In genomic region chr17:45149669-45150603, GRCh38 we compare ENCODE assay signal across 8 cellular contexts.
A peak's percentile ranks its signal among the peaks of the same experiment; 100 is the strongest.
DNase-seq lines count a peak whose midpoint lies in the region; ATAC-seq and TF ChIP-seq lines count a peak whose summit lies in the region.

No MANE protein-coding gene starts in this region.

- no peaks in the 10 kb centered on the region for H3K9me3 Mint-ChIP-seq in memory B cell
- no peaks in the 10 kb centered on the region for H3K9me3 Mint-ChIP-seq in stimulated activated naive CD8-positive, alpha-beta T cell treated with anti-CD3 and anti-CD28 coated beads, Interleukin-15, amount 100 ng/mL, for 72 hours

- no peaks in the 10 kb centered on the region for H3K36me3 ChIP-seq in MM.1S (replicated peaks; ENCODE audit: insufficient read depth, low read length)
- no peaks in the 10 kb centered on the region for H3K36me3 ChIP-seq in effector memory CD4-positive, alpha-beta T cell (ENCODE audit: control insufficient read depth, insufficient read depth, low read length)

- H3K27ac ChIP-seq in MM.1S (ENCODE audit: low read length) = peak overlapping the region; percentile 56; the same call in 1 of the 2 replicates
- peak overlapping the region; percentile 87 for H3K27ac ChIP-seq in effector memory CD4-positive, alpha-beta T cell (ENCODE audit: insufficient read depth, low read length, poor library complexity, severe bottlenecking)

- DNase-seq in GDM1 (lab: John Stamatoyannopoulos, UW) = peak; percentile 58
- peak; percentile 49 for DNase-seq in MM.1S
- DNase-seq in activated CD4-positive, alpha-beta T cell treated with anti-CD3 and anti-CD28 coated beads for 48 hours = peak; percentile 60
- DNase-seq in effector memory CD4-positive, alpha-beta T cell = peak in 2 of 3 donors; percentile 16 to 24
- no peak for DNase-seq in memory B cell (ENCODE audit: low spot score in 2 of 2)
- DNase-seq in stimulated activated naive CD8-positive, alpha-beta T cell treated with anti-CD3 and anti-CD28 coated beads, Interleukin-15, amount 100 ng/mL, for 72 hours = peak; percentile 50 to 58

- H3K27me3 Mint-ChIP-seq in memory B cell = no peaks in the 10 kb centered on the region
- H3K27me3 Mint-ChIP-seq in stimulated activated naive CD8-positive, alpha-beta T cell treated with anti-CD3 and anti-CD28 coated beads, Interleukin-15, amount 100 ng/mL, for 72 hours = no peaks in the 10 kb centered on the region

- H3K36me3 Mint-ChIP-seq in memory B cell = no peaks in the 10 kb centered on the region

- H3K9me2 ChIP-seq in MM.1S (replicated peaks; ENCODE audit: insufficient read depth, low read length) = no peaks in the 10 kb centered on the region

- peaks cover 13% of the 10 kb centered on the region for H3K4me1 ChIP-seq in MM.1S (ENCODE audit: low read length)
- peaks cover 21% of the 10 kb centered on the region for H3K4me1 ChIP-seq in effector memory CD4-positive, alpha-beta T cell (ENCODE audit: control insufficient read depth, insufficient read depth, low read length, poor library complexity, severe bottlenecking)

- H3F3A ChIP-seq in MM.1S (ENCODE audit: insufficient read depth, low read length) = peaks cover 40% of the 10 kb centered on the region

- TF ChIP-seq CTCF in MM.1S (IDR thresholded peaks at IDR 0.05; ENCODE audit: low read length) = no peak

- no peaks in the 10 kb centered on the region for H3K27me3 ChIP-seq in MM.1S (replicated peaks; ENCODE audit: insufficient read depth, low read length)
- H3K27me3 ChIP-seq in effector memory CD4-positive, alpha-beta T cell (replicated peaks; ENCODE audit: control insufficient read depth, insufficient read depth, low read length, poor library complexity, severe bottlenecking) = no peaks in the 10 kb centered on the region

- peak overlapping the region; percentile 90 for H3K4me2 ChIP-seq in MM.1S (ENCODE audit: low read depth, low read length)

- peaks cover 32% of the 10 kb centered on the region for H3K4me1 Mint-ChIP-seq in memory B cell
- peaks cover 49% of the 10 kb centered on the region for H3K4me1 Mint-ChIP-seq in stimulated activated naive CD8-positive, alpha-beta T cell treated with anti-CD3 and anti-CD28 coated beads, Interleukin-15, amount 100 ng/mL, for 72 hours

- ATAC-seq in memory B cell (ENCODE audit: low read depth) = no peak
- no peak for ATAC-seq in stimulated activated naive CD8-positive, alpha-beta T cell treated with anti-CD3 and anti-CD28 coated beads, Interleukin-15, amount 100 ng/mL, for 72 hours
- no peak for ATAC-seq in HG03039 (IDR thresholded peaks at IDR 0.05; ENCODE audit: unreplicated experiment)
- no peak for ATAC-seq in GM18502 (IDR thresholded peaks at IDR 0.05; ENCODE audit: poor library complexity, unreplicated experiment)

- H3K79me2 ChIP-seq in MM.1S (ENCODE audit: low read length) = peaks cover 25% of the 10 kb centered on the region

- H3K9ac ChIP-seq in MM.1S (ENCODE audit: low read length) = peak overlapping the region; percentile 66

- peak overlapping the region; percentile 92 for H3K4me3 Mint-ChIP-seq in memory B cell
- H3K4me3 Mint-ChIP-seq in stimulated activated naive CD8-positive, alpha-beta T cell treated with anti-CD3 and anti-CD28 coated beads, Interleukin-15, amount 100 ng/mL, for 72 hours = peak overlapping the region; percentile 90 to 94

- no peaks in the 10 kb centered on the region; the same call in 1 of the 2 replicates for H4K20me1 ChIP-seq in MM.1S (ENCODE audit: insufficient read depth, low read length)

- H3K9me3 ChIP-seq in MM.1S (replicated peaks; ENCODE audit: insufficient read depth, low read length) = no peaks in the 10 kb centered on the region
- H3K9me3 ChIP-seq in effector memory CD4-positive, alpha-beta T cell (ENCODE audit: control insufficient read depth, low read length) = no peaks in the 10 kb centered on the region

- peak overlapping the region; percentile 99 for H3K27ac Mint-ChIP-seq in memory B cell
- H3K27ac Mint-ChIP-seq in stimulated activated naive CD8-positive, alpha-beta T cell treated with anti-CD3 and anti-CD28 coated beads, Interleukin-15, amount 100 ng/mL, for 72 hours = peak overlapping the region; percentile 90 to 100

- H3K4me3 ChIP-seq in MM.1S (ENCODE audit: low read length) = peak overlapping the region; percentile 83
- peak overlapping the region; percentile 76 for H3K4me3 ChIP-seq in effector memory CD4-positive, alpha-beta T cell (ENCODE audit: insufficient read depth, low read depth, low read length, poor library complexity, severe bottlenecking)

- peak overlapping the region; percentile 33; the same call in 1 of the 2 replicates for H2AFZ ChIP-seq in MM.1S (ENCODE audit: low read length)

Comparison
In these comparisons a context has a peak if more than half of its experiments do, and no peak if none do; other contexts are left out.
1. DNase-seq: peak in GDM1 (single experiment), MM.1S (single experiment), activated CD4-positive, alpha-beta T cell treated with anti-CD3 and anti-CD28 coated beads for 48 hours (single experiment), effector memory CD4-positive, alpha-beta T cell (2 of 3) and stimulated activated naive CD8-positive, alpha-beta T cell treated with anti-CD3 and anti-CD28 coated beads, Interleukin-15, amount 100 ng/mL, for 72 hours (2 of 2); none in memory B cell (0 of 2).